21 cellular contexts compared by ENCODE assay signal in genomic region chr4:102319594-102319993, GRCh38. TPM values are rescaled to one million over a fixed set of nuclear protein-coding genes. Genes with fewer than 3 reads are reported as not detected.
DNase-seq lines count a peak whose midpoint lies in the region; ATAC-seq and TF ChIP-seq lines count a peak whose summit lies in the region.
"Had no signal": no experiment of that assay in that cellular context is flagged by ENCODE, and none has a peak within 500 bp of the region (broad histone marks: within the 10 kb centered on the region; RNA-seq: fewer than 3 reads in every experiment).

No MANE protein-coding gene starts in this region.

- H3K27me3 Mint-ChIP-seq in activated CD4-positive, alpha-beta T cell treated with anti-CD3 and anti-CD28 coated beads, Interleukin-2, amount 10 ng/mL, durations not matched to agents 24 days and 14 days, result no peaks in the 10 kb centered on the region
- H3K27me3 Mint-ChIP-seq in activated CD4-positive, alpha-beta T cell treated with anti-CD3 and anti-CD28 coated beads, Interleukin-2, amount 10 ng/mL, durations not matched to agents 7 days and 5 days, result no peaks in the 10 kb centered on the region
- H3K27me3 Mint-ChIP-seq in WTC11 (ENCODE audit: low read depth), result no peaks in the 10 kb centered on the region
- H3K27me3 Mint-ChIP-seq: activated B cell treated with CpG ODN at 0.5 μM for 24 hours; activated naive CD4-positive, alpha-beta T cell treated with anti-CD3 and anti-CD28 coated beads, Interleukin-2, amount 50 U/mL, for 24 hours; B cell had no signal

- H3K27ac Mint-ChIP-seq in activated CD4-positive, alpha-beta T cell treated with anti-CD3 and anti-CD28 coated beads, Interleukin-2, amount 10 ng/mL, durations not matched to agents 24 days and 14 days, result no peak overlapping the region
- H3K27ac Mint-ChIP-seq in activated CD4-positive, alpha-beta T cell treated with anti-CD3 and anti-CD28 coated beads, Interleukin-2, amount 10 ng/mL, durations not matched to agents 7 days and 5 days, result no peak overlapping the region
- H3K27ac Mint-ChIP-seq in WTC11, result peak overlapping the region; percentile 95
- H3K27ac Mint-ChIP-seq: activated B cell treated with CpG ODN at 0.5 μM for 24 hours; activated naive CD4-positive, alpha-beta T cell treated with anti-CD3 and anti-CD28 coated beads, Interleukin-2, amount 50 U/mL, for 24 hours; activated T-cell treated with anti-CD3 and anti-CD28 coated beads, Interleukin-2, amount 50 U/mL, for 72 hours; B cell had no signal

- no peaks in the 10 kb centered on the region for H4K20me1 ChIP-seq in hepatocyte (ENCODE audit: insufficient read depth, poor library complexity, severe bottlenecking)

- CTCF ChIA-PET in activated CD4-positive, alpha-beta T cell treated with anti-CD3 and anti-CD28 coated beads, Interleukin-2, amount 10 ng/mL, durations not matched to agents 7 days and 5 days (lab: Charles Lee), result no interaction called here
- CTCF ChIA-PET in WTC11 (lab: Charles Lee), result no interaction called here

- peak; percentile 33 for DNase-seq in activated CD4-positive, alpha-beta T cell treated with anti-CD3 and anti-CD28 coated beads, Interleukin-2, amount 10 ng/mL, durations not matched to agents 24 days and 14 days
- DNase-seq in activated CD4-positive, alpha-beta T cell treated with anti-CD3 and anti-CD28 coated beads, Interleukin-2, amount 10 ng/mL, durations not matched to agents 7 days and 5 days, result no peak
- DNase-seq in WTC11 (ENCODE audit: low spot score), result peak; percentile 19
- DNase-seq in left lung, result no peak
- DNase-seq in hepatocyte (ENCODE audit: low spot score), result no peak
- no peak for DNase-seq in activated CD4-positive, alpha-beta T cell treated with anti-CD3 and anti-CD28 coated beads for 4 hours
- no peak for DNase-seq in hepatic stellate cell (ENCODE audit: low spot score)
- DNase-seq: activated B cell treated with CpG ODN at 0.5 μM for 24 hours; activated T-cell treated with anti-CD3 and anti-CD28 coated beads, Interleukin-2, amount 50 U/mL, for 72 hours; left ventricle myocardium inferior; mucosa of descending colon; NCI-H187 treated with DMSO at 0.1 percent for 48 hours; NCI-H226; small intestine; stimulated activated CD4-positive, alpha-beta T cell treated with anti-CD3 and anti-CD28 coated beads, Interleukin-4, amount 100 ng/mL, for 1 hour; stomach had no signal

- no peaks in the 10 kb centered on the region for H3K9me2 ChIP-seq in hepatocyte (replicated peaks; ENCODE audit: insufficient read depth)

- H3K36me3 ChIP-seq in left lung (peaks cover 0 to 35% of the 10 kb centered on the region in 2 donors), hepatocyte (replicated peaks; ENCODE audit: insufficient read depth, low read depth) (no peaks in the 10 kb centered on the region)
- H3K36me3 ChIP-seq: left ventricle myocardium inferior, stomach had no signal

- peaks cover 34% of the 10 kb centered on the region for H3K36me3 Mint-ChIP-seq in activated CD4-positive, alpha-beta T cell treated with anti-CD3 and anti-CD28 coated beads, Interleukin-2, amount 10 ng/mL, durations not matched to agents 24 days and 14 days (ENCODE audit: low read depth)
- peaks cover 25% of the 10 kb centered on the region for H3K36me3 Mint-ChIP-seq in activated CD4-positive, alpha-beta T cell treated with anti-CD3 and anti-CD28 coated beads, Interleukin-2, amount 10 ng/mL, durations not matched to agents 7 days and 5 days (ENCODE audit: low read depth)
- peaks cover 12% of the 10 kb centered on the region for H3K36me3 Mint-ChIP-seq in WTC11

- H3K79me2 ChIP-seq in hepatocyte, result no peaks in the 10 kb centered on the region

- H3K4me1 ChIP-seq in left lung, result peaks cover 3 to 23% of the 10 kb centered on the region in 2 donors
- peaks cover 5% of the 10 kb centered on the region for H3K4me1 ChIP-seq in hepatocyte (ENCODE audit: insufficient read depth)
- H3K4me1 ChIP-seq: left ventricle myocardium inferior had no signal

- ATAC-seq in WTC11, result peak; percentile 84
- ATAC-seq in left lung, result no peak
- ATAC-seq in HG03025 (IDR thresholded peaks at IDR 0.05; ENCODE audit: low FRiP score, unreplicated experiment), result no peak
- ATAC-seq: activated T-cell treated with anti-CD3 and anti-CD28 coated beads, Interleukin-2, amount 50 U/mL, for 72 hours; esophagus mucosa had no signal

- peak overlapping the region; percentile 6 to 69 for H3K27ac ChIP-seq in left lung
- H3K27ac ChIP-seq in hepatocyte, result no peak overlapping the region
- H3K27ac ChIP-seq: KMS-11, left ventricle myocardium inferior, stomach had no signal

- no peak overlapping the region for H3K4me2 ChIP-seq in hepatocyte
- H3K4me2 ChIP-seq: KMS-11 had no signal

- no peak overlapping the region for H3K4me3 Mint-ChIP-seq in activated CD4-positive, alpha-beta T cell treated with anti-CD3 and anti-CD28 coated beads, Interleukin-2, amount 10 ng/mL, durations not matched to agents 24 days and 14 days
- no peak overlapping the region for H3K4me3 Mint-ChIP-seq in activated CD4-positive, alpha-beta T cell treated with anti-CD3 and anti-CD28 coated beads, Interleukin-2, amount 10 ng/mL, durations not matched to agents 7 days and 5 days
- H3K4me3 Mint-ChIP-seq in WTC11, result peak overlapping the region; percentile 47
- H3K4me3 Mint-ChIP-seq: activated B cell treated with CpG ODN at 0.5 μM for 24 hours; activated naive CD4-positive, alpha-beta T cell treated with anti-CD3 and anti-CD28 coated beads, Interleukin-2, amount 50 U/mL, for 24 hours; activated T-cell treated with anti-CD3 and anti-CD28 coated beads, Interleukin-2, amount 50 U/mL, for 72 hours; B cell had no signal

- H3K27me3 ChIP-seq in left lung (no peaks in the 10 kb centered on the region), hepatocyte (no peaks in the 10 kb centered on the region)
- H3K27me3 ChIP-seq: stomach had no signal

- no peaks in the 10 kb centered on the region for H3K9me3 Mint-ChIP-seq in activated CD4-positive, alpha-beta T cell treated with anti-CD3 and anti-CD28 coated beads, Interleukin-2, amount 10 ng/mL, durations not matched to agents 24 days and 14 days
- H3K9me3 Mint-ChIP-seq in activated CD4-positive, alpha-beta T cell treated with anti-CD3 and anti-CD28 coated beads, Interleukin-2, amount 10 ng/mL, durations not matched to agents 7 days and 5 days, result no peaks in the 10 kb centered on the region
- peaks cover 5% of the 10 kb centered on the region for H3K9me3 Mint-ChIP-seq in WTC11
- H3K9me3 Mint-ChIP-seq: activated naive CD4-positive, alpha-beta T cell treated with anti-CD3 and anti-CD28 coated beads, Interleukin-2, amount 50 U/mL, for 24 hours; activated T-cell treated with anti-CD3 and anti-CD28 coated beads, Interleukin-2, amount 50 U/mL, for 72 hours had no signal

- no peak overlapping the region for H2AFZ ChIP-seq in hepatocyte

- intact Hi-C loops in activated CD4-positive, alpha-beta T cell treated with anti-CD3 and anti-CD28 coated beads, Interleukin-2, amount 10 ng/mL, durations not matched to agents 24 days and 14 days (cut with micrococcal nuclease), result no loop called here
- intact Hi-C loops in left lung (cut with DNase I), result no loop called here

- 46% methylated on average over 3 of the region's 3 CpGs for WGBS in hepatocyte (ENCODE audit: low lambda C conversion rate, missing lambda C conversion rate)

- no peaks in the 10 kb centered on the region for H3K9me3 ChIP-seq in left lung
- no peaks in the 10 kb centered on the region for H3K9me3 ChIP-seq in hepatocyte (ENCODE audit: low read depth)
- H3K9me3 ChIP-seq: left ventricle myocardium inferior, mucosa of descending colon, stomach had no signal

- TF ChIP-seq CTCF in WTC11 (IDR thresholded peaks at IDR 0.05) (no peak), left lung (IDR thresholded peaks at IDR 0.05) (no peak), hepatocyte (IDR thresholded peaks at IDR 0.05; ENCODE audit: poor library complexity) (no peak)

- no peak overlapping the region for H3K4me3 ChIP-seq in left lung
- no peak overlapping the region for H3K4me3 ChIP-seq in hepatocyte
- H3K4me3 ChIP-seq: left ventricle myocardium inferior, mucosa of descending colon, stomach had no signal

- H3K4me1 Mint-ChIP-seq in activated CD4-positive, alpha-beta T cell treated with anti-CD3 and anti-CD28 coated beads, Interleukin-2, amount 10 ng/mL, durations not matched to agents 24 days and 14 days, result peaks cover 31% of the 10 kb centered on the region
- peaks cover 21% of the 10 kb centered on the region for H3K4me1 Mint-ChIP-seq in activated CD4-positive, alpha-beta T cell treated with anti-CD3 and anti-CD28 coated beads, Interleukin-2, amount 10 ng/mL, durations not matched to agents 7 days and 5 days
- peaks cover 59% of the 10 kb centered on the region for H3K4me1 Mint-ChIP-seq in WTC11

- POLR2A ChIA-PET in activated CD4-positive, alpha-beta T cell treated with anti-CD3 and anti-CD28 coated beads, Interleukin-2, amount 10 ng/mL, durations not matched to agents 7 days and 5 days (lab: Charles Lee), result no interaction called here
- POLR2A ChIA-PET in WTC11 (lab: Charles Lee), result no interaction called here

TF ChIP-seq in WTC11, 78 proteins besides CTCF, POLR2A, EP300 and RAD21:
- no peak for TF ChIP-seq EMX1 (CRISPR knock-in tag; IDR thresholded peaks at IDR 0.05)
- 0 out of 2 replicates have a peak, but pooled peaks have one; percentile 17 for TF ChIP-seq ETV6 (CRISPR knock-in tag; IDR thresholded peaks at IDR 0.05)
- TF ChIP-seq SP1 (CRISPR knock-in tag; conservative IDR thresholded peaks at IDR 0.05), result 0 out of 2 replicates have a peak, but pooled peaks have one; percentile 42
- TF ChIP-seq, protein P1, sequence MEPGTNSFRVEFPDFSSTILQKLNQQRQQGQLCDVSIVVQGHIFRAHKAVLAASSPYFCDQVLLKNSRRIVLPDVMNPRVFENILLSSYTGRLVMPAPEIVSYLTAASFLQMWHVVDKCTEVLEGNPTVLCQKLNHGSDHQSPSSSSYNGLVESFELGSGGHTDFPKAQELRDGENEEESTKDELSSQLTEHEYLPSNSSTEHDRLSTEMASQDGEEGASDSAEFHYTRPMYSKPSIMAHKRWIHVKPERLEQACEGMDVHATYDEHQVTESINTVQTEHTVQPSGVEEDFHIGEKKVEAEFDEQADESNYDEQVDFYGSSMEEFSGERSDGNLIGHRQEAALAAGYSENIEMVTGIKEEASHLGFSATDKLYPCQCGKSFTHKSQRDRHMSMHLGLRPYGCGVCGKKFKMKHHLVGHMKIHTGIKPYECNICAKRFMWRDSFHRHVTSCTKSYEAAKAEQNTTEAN (CRISPR knock-in tag; IDR thresholded peaks at IDR 0.05), result no peak

RNA-seq across cellular contexts. Expression of gene SLC39A8, which starts 25.7 kb away (rescaled TPM):
- 80.4 and 81.2 TPM in 2 replicates for total RNA-seq in activated CD4-positive, alpha-beta T cell treated with anti-CD3 and anti-CD28 coated beads, Interleukin-2, amount 10 ng/mL, durations not matched to agents 24 days and 14 days
- 10 to 100 TPM; 58.7 to 62.3 TPM for total RNA-seq in activated CD4-positive, alpha-beta T cell treated with anti-CD3 and anti-CD28 coated beads, Interleukin-2, amount 10 ng/mL, durations not matched to agents 7 days and 5 days
- total RNA-seq in WTC11 (2021) (35.1 to 40.0 TPM (median 35.9 TPM) in 3 replicates), left lung (100 to 1,000 TPM; 295 to 318 TPM), hepatocyte (22.3 and 24.5 TPM in 2 replicates)
- 15.9 and 16.1 TPM in 2 replicates for polyA plus RNA-seq in hepatocyte

Comparison
In these comparisons a context has a peak if more than half of its experiments do, and no peak if none do; other contexts are left out.
1. DNase-seq: peak in activated CD4-positive, alpha-beta T cell treated with anti-CD3 and anti-CD28 coated beads, Interleukin-2, amount 10 ng/mL, durations not matched to agents 24 days and 14 days (single experiment) and WTC11 (single experiment); none in activated CD4-positive, alpha-beta T cell treated with anti-CD3 and anti-CD28 coated beads, Interleukin-2, amount 10 ng/mL, durations not matched to agents 7 days and 5 days (single experiment), left lung (0 of 2), hepatocyte (single experiment), activated CD4-positive, alpha-beta T cell treated with anti-CD3 and anti-CD28 coated beads for 4 hours (0 of 2) and hepatic stellate cell (single experiment).